In the genomic region with DNA sequence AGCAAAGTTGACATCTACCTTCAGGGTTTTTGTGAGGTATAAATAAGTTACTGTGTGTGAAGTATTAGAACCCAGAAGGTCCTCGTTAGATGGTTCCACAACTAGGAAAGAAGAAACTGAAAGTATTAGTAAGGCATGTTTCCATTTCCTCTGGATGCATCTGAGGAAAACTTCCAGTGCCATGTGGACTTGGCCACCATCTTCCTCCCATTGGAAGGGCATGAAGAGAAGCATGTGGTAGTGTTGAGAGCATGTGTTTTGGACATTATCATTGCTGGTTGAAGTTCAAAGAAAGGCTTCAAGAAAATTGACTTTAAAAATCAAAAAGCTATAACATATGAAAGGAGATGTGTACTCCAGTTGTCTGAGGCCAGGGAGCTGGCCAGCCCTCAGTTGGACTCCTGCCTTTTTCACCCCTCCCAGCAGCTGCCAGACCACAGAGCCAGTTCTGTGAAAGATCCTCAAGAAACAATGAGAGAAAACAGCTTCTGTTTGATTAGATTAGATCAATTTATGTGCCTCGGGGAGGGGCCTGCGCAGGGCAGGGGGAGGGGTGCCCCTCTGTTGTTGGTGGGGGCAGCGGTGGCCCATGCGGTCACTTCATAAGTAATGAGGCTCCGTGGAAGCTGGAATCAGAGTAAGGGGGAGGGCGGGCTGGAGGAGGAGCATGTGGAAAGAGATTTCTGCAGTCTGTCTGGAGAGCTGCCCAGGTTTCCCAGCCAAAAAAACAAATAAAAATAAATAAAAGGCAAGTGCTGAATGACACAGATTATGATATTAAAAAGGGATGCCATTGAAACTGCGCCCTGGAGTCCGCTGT, we compare ENCODE assay signal across 8 cellular contexts.
DNase-seq lines count a peak whose midpoint lies in the region; ATAC-seq lines count a peak whose summit lies in the region.

No MANE protein-coding gene starts in this region.

- DNase-seq in DMS153 treated with DMSO at 0.1 percent for 48 hours (lab: John Stamatoyannopoulos, UW; ENCODE audit: unreplicated experiment) (peak; percentile 31), NCI-H2029 treated with DMSO at 0.1 percent for 48 hours (lab: John Stamatoyannopoulos, UW) (peak; percentile 95), hepatic stellate cell (ENCODE audit: low spot score) (peak; percentile 75), retina (peak; percentile 68)
- DNase-seq in stimulated activated CD4-positive, alpha-beta T cell treated with anti-CD3 and anti-CD28 coated beads, Interleukin-2, amount 100 ng/mL, for 48 hours, result no peak
- no peak for DNase-seq in activated CD4-positive, CD25-positive, alpha-beta regulatory T cell treated with anti-CD3 and anti-CD28 coated beads, Interleukin-2, amount 50 U/mL, for 72 hours

- no peak for ATAC-seq in HG03354 (IDR thresholded peaks at IDR 0.05; ENCODE audit: poor library complexity, severe bottlenecking, unreplicated experiment)

- peak overlapping the region; percentile 65 for H3K27ac ChIP-seq in angular gyrus (ENCODE audit: low read depth, low read length)

Comparison
In these comparisons a context has a peak if more than half of its experiments do, and no peak if none do; other contexts are left out.
1. DNase-seq: peak in DMS153 treated with DMSO at 0.1 percent for 48 hours (single experiment), NCI-H2029 treated with DMSO at 0.1 percent for 48 hours (single experiment), hepatic stellate cell (single experiment) and retina (single experiment); none in stimulated activated CD4-positive, alpha-beta T cell treated with anti-CD3 and anti-CD28 coated beads, Interleukin-2, amount 100 ng/mL, for 48 hours (0 of 2) and activated CD4-positive, CD25-positive, alpha-beta regulatory T cell treated with anti-CD3 and anti-CD28 coated beads, Interleukin-2, amount 50 U/mL, for 72 hours (single experiment).